Comparison of ENCODE assay signal across 11 cellular contexts in the genomic region with DNA sequence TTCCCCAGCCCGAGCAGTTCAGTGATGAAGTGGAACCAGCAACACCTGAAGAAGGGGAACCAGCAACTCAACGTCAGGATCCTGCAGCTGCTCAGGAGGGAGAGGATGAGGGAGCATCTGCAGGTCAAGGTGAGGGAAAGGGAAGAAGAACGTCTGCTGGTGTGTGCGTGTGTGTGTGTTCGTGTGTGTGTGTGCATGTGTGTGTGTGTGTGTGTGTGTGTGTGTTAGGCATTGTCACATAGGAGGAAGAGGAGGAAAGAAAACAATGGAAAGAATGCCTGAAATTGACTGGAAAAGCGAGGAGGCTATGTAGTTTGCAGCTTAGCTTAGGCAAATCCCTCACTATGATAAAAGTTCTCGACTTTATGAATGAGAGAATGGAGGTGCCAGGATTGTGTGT. TPM values are rescaled to one million over a fixed set of nuclear protein-coding genes. Genes with fewer than 3 reads are reported as not detected.
"Had no signal": no experiment of that assay in that cellular context is flagged by ENCODE, and none has a peak within 500 bp of the region (broad histone marks: within the 10 kb centered on the region; RNA-seq: fewer than 3 reads in every experiment).

No MANE protein-coding gene starts in this region.

RNA-seq across cellular contexts. Expression of a gene that starts 1.9 kb away (rescaled TPM):
- total RNA-seq: OCI-LY7, PC-3, PC-9, Peyer's patch, Right ventricle myocardium inferior, Right ventricle myocardium superior, RPMI7951, SJCRH30, SJSA1 had no signal
- polyA plus RNA-seq: SK-N-SH had no signal

RNA-seq across cellular contexts. Expression of a gene that starts 7.6 kb away (rescaled TPM):
- total RNA-seq: OCI-LY7, PC-3, PC-9, Peyer's patch, Right ventricle myocardium inferior, Right ventricle myocardium superior, SJCRH30, SJSA1 had no signal
- polyA plus RNA-seq: SK-N-SH had no signal

RNA-seq across cellular contexts. Expression of a gene that starts 20.3 kb away (rescaled TPM):
- total RNA-seq: OCI-LY7, PC-3, PC-9, Peyer's patch, Right ventricle myocardium inferior, Right ventricle myocardium superior, RPMI7951, SJCRH30, SJSA1, SK-MEL-5 had no signal
- polyA plus RNA-seq: SK-N-SH had no signal

RNA-seq across cellular contexts. Expression of a gene that starts 59.2 kb away (rescaled TPM):
- total RNA-seq: PC-3, PC-9, Right ventricle myocardium inferior, Right ventricle myocardium superior, RPMI7951, SJCRH30, SJSA1 had no signal
